Comparison of ENCODE assay signal across 8 cellular contexts in genomic region chr16:57764341-57765159, GRCh38. TPM values are rescaled to one million over a fixed set of nuclear protein-coding genes. Genes with fewer than 3 reads are reported as not detected.
DNase-seq lines count a peak whose midpoint lies in the region; ATAC-seq and TF ChIP-seq lines count a peak whose summit lies in the region.

No MANE protein-coding gene starts in this region.

- POLR2A ChIA-PET in activated CD8-positive, alpha-beta T cell treated with anti-CD3 and anti-CD28 coated beads for 36 hours (lab: Charles Lee) = no interaction called here

- no peak overlapping the region for H3K27ac Mint-ChIP-seq in activated CD8-positive, alpha-beta T cell treated with anti-CD3 and anti-CD28 coated beads for 36 hours

- no peak for TF ChIP-seq CTCF in activated CD8-positive, alpha-beta T cell treated with anti-CD3 and anti-CD28 coated beads for 36 hours (IDR thresholded peaks at IDR 0.05)

- H3K9me3 Mint-ChIP-seq in activated CD8-positive, alpha-beta T cell treated with anti-CD3 and anti-CD28 coated beads for 36 hours = no peaks in the 10 kb centered on the region

- no peaks in the 10 kb centered on the region for H3K27me3 Mint-ChIP-seq in activated CD8-positive, alpha-beta T cell treated with anti-CD3 and anti-CD28 coated beads for 36 hours

- peak; percentile 2 for DNase-seq in NCI-H146 (lab: John Stamatoyannopoulos, UW)
- DNase-seq in NCI-H146 treated with DMSO at 0.1 percent for 48 hours (lab: John Stamatoyannopoulos, UW; ENCODE audit: unreplicated experiment) = no peak
- DNase-seq in HK-2 (ENCODE audit: unreplicated experiment) = peak; percentile 94
- DNase-seq in activated CD8-positive, alpha-beta T cell treated with anti-CD3 and anti-CD28 coated beads for 36 hours = peak; percentile 56
- DNase-seq in hepatic stellate cell (ENCODE audit: low spot score) = peak; percentile 94
- DNase-seq in NCI-H446 (lab: John Stamatoyannopoulos, UW) = no peak
- no peak for DNase-seq in mesenteric fat pad (ENCODE audit: low spot score)

- H3K4me1 Mint-ChIP-seq in activated CD8-positive, alpha-beta T cell treated with anti-CD3 and anti-CD28 coated beads for 36 hours (ENCODE audit: low read depth) = no peaks in the 10 kb centered on the region

- intact Hi-C loops in activated CD8-positive, alpha-beta T cell treated with anti-CD3 and anti-CD28 coated beads for 36 hours (cut with micrococcal nuclease) = no loop called here

- CTCF ChIA-PET in activated CD8-positive, alpha-beta T cell treated with anti-CD3 and anti-CD28 coated beads for 36 hours (lab: Charles Lee) = no interaction called here

- peak overlapping the region; percentile 67 for H3K27ac ChIP-seq in temporal lobe (ENCODE audit: low read depth, low read length)

- no peak overlapping the region for H3K4me3 Mint-ChIP-seq in activated CD8-positive, alpha-beta T cell treated with anti-CD3 and anti-CD28 coated beads for 36 hours

- ATAC-seq in activated CD8-positive, alpha-beta T cell treated with anti-CD3 and anti-CD28 coated beads for 36 hours = peak; percentile 92

- no peaks in the 10 kb centered on the region for H3K36me3 Mint-ChIP-seq in activated CD8-positive, alpha-beta T cell treated with anti-CD3 and anti-CD28 coated beads for 36 hours (ENCODE audit: low read depth)

RNA-seq across cellular contexts. Expression of gene KATNB1, which starts 29.0 kb away (rescaled TPM):
- 10 to 100 TPM; 35.1 to 39.6 TPM for total RNA-seq in activated CD8-positive, alpha-beta T cell treated with anti-CD3 and anti-CD28 coated beads for 36 hours
- total RNA-seq in temporal lobe (34.4 TPM), mesenteric fat pad (14.4 TPM)

RNA-seq across cellular contexts. Expression of gene KIFC3, which starts 37.7 kb away (rescaled TPM):
- total RNA-seq in activated CD8-positive, alpha-beta T cell treated with anti-CD3 and anti-CD28 coated beads for 36 hours = under 1 TPM; 0.54 to 0.89 TPM
- total RNA-seq in temporal lobe (36.9 TPM), mesenteric fat pad (62.3 TPM)

Comparison
In these comparisons a context has a peak if more than half of its experiments do, and no peak if none do; other contexts are left out.
1. DNase-seq: peak in NCI-H146 (single experiment), HK-2 (single experiment), activated CD8-positive, alpha-beta T cell treated with anti-CD3 and anti-CD28 coated beads for 36 hours (single experiment) and hepatic stellate cell (single experiment); none in NCI-H146 treated with DMSO at 0.1 percent for 48 hours (single experiment), NCI-H446 (0 of 2) and mesenteric fat pad (single experiment).
2. RNA of gene KIFC3, which starts 37.7 kb away (total RNA-seq): 62.3 TPM in mesenteric fat pad (single experiment) and 36.9 TPM in temporal lobe (single experiment); 0.54 to 0.89 TPM in activated CD8-positive, alpha-beta T cell treated with anti-CD3 and anti-CD28 coated beads for 36 hours; every median in the first group is over 10 times any median in the second.